In the genomic region with DNA sequence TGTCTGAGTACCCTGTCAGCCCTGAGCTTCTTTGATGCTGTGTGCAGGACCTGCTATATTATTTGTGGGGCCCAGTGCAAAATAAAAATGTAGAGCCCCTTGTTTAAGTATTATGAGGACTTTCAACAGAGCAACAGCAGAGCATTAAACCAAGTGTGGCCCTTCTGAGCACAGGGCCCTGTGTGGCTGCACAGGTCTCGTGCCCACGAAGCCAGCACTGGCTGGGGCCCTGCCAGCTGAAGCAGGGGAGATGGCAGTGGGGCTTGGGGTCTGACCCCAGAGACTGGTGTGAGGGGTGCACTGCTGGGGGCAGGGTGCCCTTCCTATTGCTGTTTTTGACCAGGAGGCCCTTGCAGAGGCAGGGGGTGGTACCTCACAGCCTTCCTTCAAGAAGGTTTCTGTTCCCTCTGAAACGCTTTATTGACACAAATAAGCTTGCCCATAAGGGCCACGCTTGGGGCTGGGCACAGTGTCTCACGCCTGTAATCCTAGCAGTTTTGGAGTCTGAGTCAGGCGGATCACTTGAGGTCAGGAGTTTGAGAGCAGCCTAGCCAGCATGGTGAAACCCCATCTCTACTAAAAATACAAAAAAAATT, we compare ENCODE assay signal across 13 cellular contexts. TPM values are rescaled to one million over a fixed set of nuclear protein-coding genes. Genes with fewer than 3 reads are reported as not detected.
DNase-seq lines count a peak whose midpoint lies in the region; ATAC-seq and TF ChIP-seq lines count a peak whose summit lies in the region.
"Had no signal": no experiment of that assay in that cellular context is flagged by ENCODE, and none has a peak within 500 bp of the region (broad histone marks: within the 10 kb centered on the region; RNA-seq: fewer than 3 reads in every experiment).

No MANE protein-coding gene starts in this region.

- H3K9me3 Mint-ChIP-seq in dendritic cell treated with granulocyte-macrophage colony-stimulating factor and Interleukin-4, amounts not matched to agents 40 ng/mL and 50 ng/mL, for 4 days = no peaks in the 10 kb centered on the region
- no peaks in the 10 kb centered on the region for H3K9me3 Mint-ChIP-seq in effector memory CD8-positive, alpha-beta T cell
- H3K9me3 Mint-ChIP-seq in stimulated activated naive CD8-positive, alpha-beta T cell treated with anti-CD3 and anti-CD28 coated beads, Interleukin-15, amount 100 ng/mL, for 72 hours = no peaks in the 10 kb centered on the region
- H3K9me3 Mint-ChIP-seq: brain, memory B cell had no signal

- no peak for TF ChIP-seq CTCF in retinal pigment epithelial cell (conservative IDR thresholded peaks at IDR 0.05; ENCODE audit: low read depth, low read length)

- H3K27me3 Mint-ChIP-seq in dendritic cell treated with granulocyte-macrophage colony-stimulating factor and Interleukin-4, amounts not matched to agents 40 ng/mL and 50 ng/mL, for 4 days = no peaks in the 10 kb centered on the region
- H3K27me3 Mint-ChIP-seq in effector memory CD8-positive, alpha-beta T cell = peaks cover 0 to 15% of the 10 kb centered on the region in 2 donors
- H3K27me3 Mint-ChIP-seq in stimulated activated naive CD8-positive, alpha-beta T cell treated with anti-CD3 and anti-CD28 coated beads, Interleukin-15, amount 100 ng/mL, for 72 hours = no peaks in the 10 kb centered on the region

- DNase-seq in NAMALWA (ENCODE audit: low spot score) = peak; percentile 61
- peak; percentile 85 for DNase-seq in retinal pigment epithelial cell (ENCODE audit: low read depth)
- DNase-seq in SKM-1 treated with dmso at 0.1 percent for 144 hours (lab: John Stamatoyannopoulos, UW; ENCODE audit: unreplicated experiment) = no peak
- DNase-seq in effector memory CD8-positive, alpha-beta T cell = no peak
- no peak for DNase-seq in left cardiac atrium
- DNase-seq in stimulated activated naive CD8-positive, alpha-beta T cell treated with anti-CD3 and anti-CD28 coated beads, Interleukin-15, amount 100 ng/mL, for 72 hours = no peak
- DNase-seq: foreskin melanocyte had no signal

- H3K4me3 ChIP-seq in retinal pigment epithelial cell (ENCODE audit: low read length) = no peak overlapping the region
- H3K4me3 ChIP-seq: PC-9, skin epidermis had no signal

- H3K27ac Mint-ChIP-seq in dendritic cell treated with granulocyte-macrophage colony-stimulating factor and Interleukin-4, amounts not matched to agents 40 ng/mL and 50 ng/mL, for 4 days = peak overlapping the region; percentile 98
- peak overlapping the region in 1 of 2 donors; percentile 49 for H3K27ac Mint-ChIP-seq in effector memory CD8-positive, alpha-beta T cell
- no peak overlapping the region for H3K27ac Mint-ChIP-seq in stimulated activated naive CD8-positive, alpha-beta T cell treated with anti-CD3 and anti-CD28 coated beads, Interleukin-15, amount 100 ng/mL, for 72 hours
- H3K27ac Mint-ChIP-seq: memory B cell had no signal

- peaks cover 22% of the 10 kb centered on the region for H3K36me3 Mint-ChIP-seq in dendritic cell treated with granulocyte-macrophage colony-stimulating factor and Interleukin-4, amounts not matched to agents 40 ng/mL and 50 ng/mL, for 4 days (ENCODE audit: low read depth)
- peaks cover 50% of the 10 kb centered on the region for H3K36me3 Mint-ChIP-seq in effector memory CD8-positive, alpha-beta T cell (ENCODE audit: insufficient read depth)
- H3K36me3 Mint-ChIP-seq: brain, memory B cell had no signal

- ATAC-seq in GM18498 (IDR thresholded peaks at IDR 0.05; ENCODE audit: unreplicated experiment) (peak; percentile 23), left cardiac atrium (no peak)
- ATAC-seq in effector memory CD8-positive, alpha-beta T cell (replicated peaks) = no peak
- no peak for ATAC-seq in stimulated activated naive CD8-positive, alpha-beta T cell treated with anti-CD3 and anti-CD28 coated beads, Interleukin-15, amount 100 ng/mL, for 72 hours

- H3K4me3 Mint-ChIP-seq in dendritic cell treated with granulocyte-macrophage colony-stimulating factor and Interleukin-4, amounts not matched to agents 40 ng/mL and 50 ng/mL, for 4 days = no peak overlapping the region
- no peak overlapping the region for H3K4me3 Mint-ChIP-seq in effector memory CD8-positive, alpha-beta T cell
- H3K4me3 Mint-ChIP-seq in stimulated activated naive CD8-positive, alpha-beta T cell treated with anti-CD3 and anti-CD28 coated beads, Interleukin-15, amount 100 ng/mL, for 72 hours = no peak overlapping the region
- H3K4me3 Mint-ChIP-seq: memory B cell had no signal

- peaks cover 100% of the 10 kb centered on the region for H3K4me1 Mint-ChIP-seq in dendritic cell treated with granulocyte-macrophage colony-stimulating factor and Interleukin-4, amounts not matched to agents 40 ng/mL and 50 ng/mL, for 4 days (ENCODE audit: low read depth)
- peaks cover 31 to 36% of the 10 kb centered on the region in 2 donors for H3K4me1 Mint-ChIP-seq in effector memory CD8-positive, alpha-beta T cell (ENCODE audit: low read depth in 2 of 2)
- peaks cover 100% of the 10 kb centered on the region for H3K4me1 Mint-ChIP-seq in stimulated activated naive CD8-positive, alpha-beta T cell treated with anti-CD3 and anti-CD28 coated beads, Interleukin-15, amount 100 ng/mL, for 72 hours

- intact Hi-C loops in dendritic cell treated with granulocyte-macrophage colony-stimulating factor and Interleukin-4, amounts not matched to agents 40 ng/mL and 50 ng/mL, for 4 days (cut with micrococcal nuclease) = loop anchor here (1.0 kb wide), 1 partner anchor 10 kb away; no protein-coding TSS in a partner anchor
- intact Hi-C loops in left cardiac atrium (cut with DNase I) = no loop called here

RNA-seq across cellular contexts. Expression of gene SEMA4A, which starts 2.2 kb away (rescaled TPM):
- total RNA-seq in left cardiac atrium = 1 to 10 TPM; 2.7 to 3.8 TPM

RNA-seq across cellular contexts. Expression of gene LMNA, which starts 36.7 kb away (rescaled TPM):
- total RNA-seq in left cardiac atrium = 100 to 1,000 TPM; 264 to 384 TPM

RNA-seq across cellular contexts. Expression of gene SLC25A44, which starts 42.7 kb away (rescaled TPM):
- total RNA-seq in left cardiac atrium = 10 to 100 TPM; 16.0 to 23.1 TPM

Comparison
In these comparisons a context has a peak if more than half of its experiments do, and no peak if none do; other contexts are left out.
1. DNase-seq: peak in NAMALWA (single experiment) and retinal pigment epithelial cell (single experiment); none in SKM-1 treated with dmso at 0.1 percent for 144 hours (single experiment), effector memory CD8-positive, alpha-beta T cell (0 of 3), left cardiac atrium (single experiment) and stimulated activated naive CD8-positive, alpha-beta T cell treated with anti-CD3 and anti-CD28 coated beads, Interleukin-15, amount 100 ng/mL, for 72 hours (0 of 2).